In the genomic region with DNA sequence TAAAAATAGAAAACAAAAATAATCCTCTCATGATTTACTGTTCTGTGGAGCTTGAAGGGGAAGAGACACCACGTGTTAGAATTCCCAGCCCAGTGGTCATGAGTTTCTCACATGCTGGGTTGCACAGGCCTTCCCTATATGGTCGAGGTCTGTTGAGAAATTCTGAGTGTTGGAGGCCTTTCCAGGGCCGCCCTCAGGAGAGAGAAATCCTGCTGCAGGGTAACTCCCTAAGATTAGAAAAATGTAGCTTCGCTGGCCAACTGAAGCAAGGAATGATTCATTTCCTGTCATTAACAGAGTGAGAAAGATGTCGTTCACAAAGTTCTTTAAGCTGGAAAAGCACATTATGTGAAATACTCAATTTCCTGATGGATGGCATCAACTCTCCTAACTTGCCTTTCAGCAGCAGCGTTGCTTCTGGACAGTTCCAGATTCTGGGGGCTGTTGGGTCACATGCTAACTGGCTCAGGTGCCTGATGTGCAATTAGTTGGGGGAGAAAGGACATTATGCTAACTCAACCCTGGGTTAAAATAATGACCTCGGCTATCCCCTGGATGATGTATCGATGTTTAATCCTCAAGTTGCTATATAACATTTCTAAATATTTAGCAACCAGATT, we compare ENCODE assay signal across 9 cellular contexts.
A peak's percentile ranks its signal among the peaks of the same experiment; 100 is the strongest.
DNase-seq lines count a peak whose midpoint lies in the region; ATAC-seq and TF ChIP-seq lines count a peak whose summit lies in the region.
"Had no signal": no experiment of that assay in that cellular context is flagged by ENCODE, and none has a peak within 500 bp of the region (broad histone marks: within the 10 kb centered on the region; RNA-seq: fewer than 3 reads in every experiment).

No MANE protein-coding gene starts in this region.

- DNase-seq in Calu3 (peak; percentile 32), RKO (ENCODE audit: low spot score) (peak; percentile 82), fibroblast of villous mesenchyme (ENCODE audit: low read depth) (peak; percentile 99), WTC11 (ENCODE audit: low spot score) (no peak), retina (no peak)
- no peak for DNase-seq in stimulated activated CD4-positive, alpha-beta T cell treated with anti-CD3 and anti-CD28 coated beads, Interleukin-15, amount 100 ng/mL, for 24 hours

- H3K4me1 ChIP-seq in rectal smooth muscle tissue (ENCODE audit: control insufficient read depth, insufficient read depth, low read length): peaks cover 19% of the 10 kb centered on the region

- no peaks in the 10 kb centered on the region for H3K27me3 Mint-ChIP-seq in Calu3 (ENCODE audit: unreplicated experiment)
- no peaks in the 10 kb centered on the region for H3K27me3 Mint-ChIP-seq in WTC11 (ENCODE audit: low read depth)

- no peak overlapping the region for H3K4me3 ChIP-seq in fibroblast of villous mesenchyme (ENCODE audit: low read depth, low read length)
- H3K4me3 ChIP-seq in rectal smooth muscle tissue (ENCODE audit: low read length): no peak overlapping the region

- POLR2A ChIA-PET in WTC11 (lab: Charles Lee): no interaction called here

- H3K36me3 Mint-ChIP-seq in Calu3 (ENCODE audit: insufficient read depth, unreplicated experiment): no peaks in the 10 kb centered on the region
- no peaks in the 10 kb centered on the region for H3K36me3 Mint-ChIP-seq in WTC11

- no peaks in the 10 kb centered on the region for H3K27me3 ChIP-seq in rectal smooth muscle tissue (ENCODE audit: control insufficient read depth, insufficient read depth, low read length)

- H3K4me1 Mint-ChIP-seq in Calu3 (ENCODE audit: low read depth, unreplicated experiment): peaks cover 30% of the 10 kb centered on the region
- H3K4me1 Mint-ChIP-seq in WTC11: peaks cover 3% of the 10 kb centered on the region; the same call in 1 of the 2 replicates

- intact Hi-C loops in Calu3 (cut with micrococcal nuclease; ENCODE audit: unreplicated experiment): no loop called here

- H3K4me3 Mint-ChIP-seq in Calu3 (ENCODE audit: low read depth, unreplicated experiment): no peak overlapping the region
- H3K4me3 Mint-ChIP-seq in WTC11: no peak overlapping the region
- H3K4me3 Mint-ChIP-seq: T-helper 2 cell treated with Interferon-gamma antibody and Interleukin-4, amounts not matched to agents 5 μg/mL and 100 μg/mL, for 36 hours had no signal

- TF ChIP-seq CTCF in Calu3 (IDR thresholded peaks at IDR 0.05; ENCODE audit: unreplicated experiment) (no peak), fibroblast of villous mesenchyme (IDR thresholded peaks at IDR 0.05; ENCODE audit: insufficient read depth, low read depth, low read length) (no peak), WTC11 (IDR thresholded peaks at IDR 0.05) (no peak)

- peaks cover 3% of the 10 kb centered on the region for H3K9me3 Mint-ChIP-seq in Calu3 (ENCODE audit: low read depth, unreplicated experiment)
- H3K9me3 Mint-ChIP-seq in WTC11: peaks cover 13% of the 10 kb centered on the region; the same call in 1 of the 2 replicates
- H3K9me3 Mint-ChIP-seq: T-helper 2 cell treated with Interferon-gamma antibody and Interleukin-4, amounts not matched to agents 5 μg/mL and 100 μg/mL, for 36 hours had no signal

- H3K27ac Mint-ChIP-seq in Calu3 (ENCODE audit: unreplicated experiment): peak overlapping the region; percentile 35
- no peak overlapping the region for H3K27ac Mint-ChIP-seq in WTC11
- H3K27ac Mint-ChIP-seq: T-helper 2 cell treated with Interferon-gamma antibody and Interleukin-4, amounts not matched to agents 5 μg/mL and 100 μg/mL, for 36 hours had no signal

- ATAC-seq in WTC11 (no peak; the same call in 1 of the 2 replicates), GM18858 (IDR thresholded peaks at IDR 0.05; ENCODE audit: unreplicated experiment) (no peak)

- H3K27ac ChIP-seq in rectal smooth muscle tissue (ENCODE audit: low read depth, low read length): peak overlapping the region; percentile 67

- H3K9ac ChIP-seq in rectal smooth muscle tissue (ENCODE audit: low read length): no peak overlapping the region

- no TSS peak for BruUV-seq in Calu3 (replicated peaks; lab: Mats Ljungman, UMichigan)

- no peaks in the 10 kb centered on the region for H3K36me3 ChIP-seq in rectal smooth muscle tissue (ENCODE audit: control insufficient read depth, insufficient read depth, low read length)

- CTCF ChIA-PET in Calu3 (lab: Charles Lee): interaction anchor here (0.8 kb wide), 1 partner anchor 89 kb away, joined by 3 read pairs; no protein-coding TSS in a partner anchor
- CTCF ChIA-PET in WTC11 (lab: Charles Lee): no interaction called here

TF ChIP-seq in WTC11, 78 proteins besides CTCF, POLR2A, EP300 and RAD21 (continues in another document):
- TF ChIP-seq, protein P1, sequence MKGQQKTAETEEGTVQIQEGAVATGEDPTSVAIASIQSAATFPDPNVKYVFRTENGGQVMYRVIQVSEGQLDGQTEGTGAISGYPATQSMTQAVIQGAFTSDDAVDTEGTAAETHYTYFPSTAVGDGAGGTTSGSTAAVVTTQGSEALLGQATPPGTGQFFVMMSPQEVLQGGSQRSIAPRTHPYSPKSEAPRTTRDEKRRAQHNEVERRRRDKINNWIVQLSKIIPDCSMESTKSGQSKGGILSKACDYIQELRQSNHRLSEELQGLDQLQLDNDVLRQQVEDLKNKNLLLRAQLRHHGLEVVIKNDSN (CRISPR knock-in tag; IDR thresholded peaks at IDR 0.05): no peak
- TF ChIP-seq RELA (CRISPR knock-in tag; IDR thresholded peaks at IDR 0.05; ENCODE audit: borderline replicate concordance) (no peak), ZNF671 (CRISPR knock-in tag; IDR thresholded peaks at IDR 0.05) (no peak), MYBL2 (CRISPR knock-in tag; IDR thresholded peaks at IDR 0.05) (no peak), TEAD1 (CRISPR knock-in tag; IDR thresholded peaks at IDR 0.05) (no peak), KAT7 (CRISPR knock-in tag; IDR thresholded peaks at IDR 0.05; ENCODE audit: borderline replicate concordance) (no peak), ZNF263 (CRISPR knock-in tag; IDR thresholded peaks at IDR 0.05; ENCODE audit: low read depth) (no peak), SMAD4 (CRISPR knock-in tag; IDR thresholded peaks at IDR 0.05) (no peak)
- TF ChIP-seq, protein P2, sequence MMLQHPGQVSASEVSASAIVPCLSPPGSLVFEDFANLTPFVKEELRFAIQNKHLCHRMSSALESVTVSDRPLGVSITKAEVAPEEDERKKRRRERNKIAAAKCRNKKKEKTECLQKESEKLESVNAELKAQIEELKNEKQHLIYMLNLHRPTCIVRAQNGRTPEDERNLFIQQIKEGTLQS (CRISPR knock-in tag; conservative IDR thresholded peaks at IDR 0.05): no peak
- TF ChIP-seq, protein P3, sequence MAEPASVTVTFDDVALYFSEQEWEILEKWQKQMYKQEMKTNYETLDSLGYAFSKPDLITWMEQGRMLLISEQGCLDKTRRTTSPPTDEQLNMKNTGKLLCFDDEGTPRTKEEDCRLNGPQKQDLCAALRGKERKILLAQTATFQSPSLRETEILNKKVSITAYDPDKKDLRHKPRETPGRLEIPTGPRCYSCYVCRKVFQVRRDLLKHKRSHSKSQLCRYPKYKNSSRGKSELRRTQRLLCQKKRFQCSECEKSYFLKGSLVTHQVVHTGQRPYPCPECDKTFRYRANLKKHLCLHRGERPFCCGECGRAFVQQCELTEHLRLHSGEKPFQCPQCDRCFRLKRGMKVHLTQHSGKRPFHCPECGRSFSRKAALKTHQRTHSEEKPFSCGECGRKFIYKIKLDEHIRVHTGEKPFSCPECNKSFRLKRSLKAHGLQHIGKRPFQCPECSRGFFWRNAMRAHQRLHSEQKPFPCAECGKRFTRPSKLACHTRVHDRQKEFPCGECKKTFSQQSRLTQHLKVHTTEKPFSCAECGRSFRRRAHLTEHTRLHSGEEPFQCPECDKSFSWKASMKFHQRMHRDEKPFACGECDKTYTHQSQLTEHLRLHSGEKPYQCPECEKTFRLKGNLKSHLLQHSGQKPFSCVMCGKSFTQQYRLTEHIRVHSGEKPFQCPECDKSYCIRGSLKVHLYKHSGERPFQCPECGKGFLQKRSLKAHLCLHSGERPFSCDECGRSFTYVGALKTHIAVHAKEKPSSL (CRISPR knock-in tag; conservative IDR thresholded peaks at IDR 0.05): no peak
- TF ChIP-seq, protein P4, sequence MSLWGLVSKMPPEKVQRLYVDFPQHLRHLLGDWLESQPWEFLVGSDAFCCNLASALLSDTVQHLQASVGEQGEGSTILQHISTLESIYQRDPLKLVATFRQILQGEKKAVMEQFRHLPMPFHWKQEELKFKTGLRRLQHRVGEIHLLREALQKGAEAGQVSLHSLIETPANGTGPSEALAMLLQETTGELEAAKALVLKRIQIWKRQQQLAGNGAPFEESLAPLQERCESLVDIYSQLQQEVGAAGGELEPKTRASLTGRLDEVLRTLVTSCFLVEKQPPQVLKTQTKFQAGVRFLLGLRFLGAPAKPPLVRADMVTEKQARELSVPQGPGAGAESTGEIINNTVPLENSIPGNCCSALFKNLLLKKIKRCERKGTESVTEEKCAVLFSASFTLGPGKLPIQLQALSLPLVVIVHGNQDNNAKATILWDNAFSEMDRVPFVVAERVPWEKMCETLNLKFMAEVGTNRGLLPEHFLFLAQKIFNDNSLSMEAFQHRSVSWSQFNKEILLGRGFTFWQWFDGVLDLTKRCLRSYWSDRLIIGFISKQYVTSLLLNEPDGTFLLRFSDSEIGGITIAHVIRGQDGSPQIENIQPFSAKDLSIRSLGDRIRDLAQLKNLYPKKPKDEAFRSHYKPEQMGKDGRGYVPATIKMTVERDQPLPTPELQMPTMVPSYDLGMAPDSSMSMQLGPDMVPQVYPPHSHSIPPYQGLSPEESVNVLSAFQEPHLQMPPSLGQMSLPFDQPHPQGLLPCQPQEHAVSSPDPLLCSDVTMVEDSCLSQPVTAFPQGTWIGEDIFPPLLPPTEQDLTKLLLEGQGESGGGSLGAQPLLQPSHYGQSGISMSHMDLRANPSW (CRISPR knock-in tag; conservative IDR thresholded peaks at IDR 0.05; ENCODE audit: low read depth): no peak
- TF ChIP-seq, protein P5, sequence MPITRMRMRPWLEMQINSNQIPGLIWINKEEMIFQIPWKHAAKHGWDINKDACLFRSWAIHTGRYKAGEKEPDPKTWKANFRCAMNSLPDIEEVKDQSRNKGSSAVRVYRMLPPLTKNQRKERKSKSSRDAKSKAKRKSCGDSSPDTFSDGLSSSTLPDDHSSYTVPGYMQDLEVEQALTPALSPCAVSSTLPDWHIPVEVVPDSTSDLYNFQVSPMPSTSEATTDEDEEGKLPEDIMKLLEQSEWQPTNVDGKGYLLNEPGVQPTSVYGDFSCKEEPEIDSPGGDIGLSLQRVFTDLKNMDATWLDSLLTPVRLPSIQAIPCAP (CRISPR knock-in tag; IDR thresholded peaks at IDR 0.05): no peak
- TF ChIP-seq, protein P6, sequence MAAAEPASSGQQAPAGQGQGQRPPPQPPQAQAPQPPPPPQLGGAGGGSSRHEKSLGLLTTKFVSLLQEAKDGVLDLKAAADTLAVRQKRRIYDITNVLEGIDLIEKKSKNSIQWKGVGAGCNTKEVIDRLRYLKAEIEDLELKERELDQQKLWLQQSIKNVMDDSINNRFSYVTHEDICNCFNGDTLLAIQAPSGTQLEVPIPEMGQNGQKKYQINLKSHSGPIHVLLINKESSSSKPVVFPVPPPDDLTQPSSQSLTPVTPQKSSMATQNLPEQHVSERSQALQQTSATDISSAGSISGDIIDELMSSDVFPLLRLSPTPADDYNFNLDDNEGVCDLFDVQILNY (CRISPR knock-in tag; IDR thresholded peaks at IDR 0.05): no peak

Comparison
In these comparisons a context has a peak if more than half of its experiments do, and no peak if none do; other contexts are left out.
1. DNase-seq: peak in Calu3 (single experiment), RKO (single experiment) and fibroblast of villous mesenchyme (single experiment); none in WTC11 (single experiment), retina (single experiment) and stimulated activated CD4-positive, alpha-beta T cell treated with anti-CD3 and anti-CD28 coated beads, Interleukin-15, amount 100 ng/mL, for 24 hours (single experiment).